Comparison of ENCODE assay signal across 31 cellular contexts in the genomic region with DNA sequence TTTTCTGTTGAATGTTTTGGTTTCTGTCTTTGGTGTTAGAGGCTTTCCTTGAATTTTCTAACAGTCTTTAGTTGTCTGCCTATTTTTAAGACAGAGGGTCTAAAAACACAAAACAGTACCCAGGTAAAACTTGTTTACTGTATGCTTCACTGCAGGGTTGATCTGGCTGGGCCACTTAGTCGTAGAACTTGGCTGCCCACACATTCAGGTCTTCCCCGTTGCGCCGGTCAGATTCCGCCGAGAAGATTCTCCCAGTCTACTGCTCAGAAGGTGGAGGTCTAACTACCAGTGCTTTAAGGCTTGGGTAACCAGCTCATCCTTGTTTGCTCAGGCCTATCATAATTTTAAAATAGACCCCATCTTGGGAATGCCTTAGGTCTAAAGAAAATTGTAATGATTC.
"Had no signal": no experiment of that assay in that cellular context is flagged by ENCODE, and none has a peak within 500 bp of the region (broad histone marks: within the 10 kb centered on the region; RNA-seq: fewer than 3 reads in every experiment).

No MANE protein-coding gene starts in this region.

- H3K36me3 ChIP-seq: adrenal gland, brain microvascular endothelial cell, breast epithelium had no signal

- H3K4me1 ChIP-seq: adrenal gland, breast epithelium had no signal

- H3K27ac ChIP-seq: adrenal gland, body of pancreas, brain microvascular endothelial cell, breast epithelium, VCaP had no signal

- ATAC-seq: activated CD8-positive, alpha-beta T cell treated with anti-CD3 and anti-CD28 coated beads for 36 hours; activated naive CD4-positive, alpha-beta T cell treated with anti-CD3 and anti-CD28 coated beads, Interleukin-2, amount 50 U/mL, for 72 hours; activated T-cell treated with anti-CD3 and anti-CD28 coated beads, Interleukin-2, amount 50 U/mL, for 4 hours; activated T-cell treated with anti-CD3 and anti-CD28 coated beads, Interleukin-2, amount 50 U/mL, for 72 hours; activated T-helper 17 cell treated with anti-CD3 and anti-CD28 coated beads, Interleukin-2, amount 50 U/mL, for 72 hours; body of pancreas had no signal

- H3K9me3 ChIP-seq: adrenal gland, body of pancreas, breast epithelium had no signal

- H3K4me3 ChIP-seq: adrenal gland, body of pancreas, breast epithelium had no signal

- H3K27me3 ChIP-seq: adrenal gland, body of pancreas, brain microvascular endothelial cell, breast epithelium had no signal

- DNase-seq: activated B cell treated with CpG ODN at 0.5 μM for 24 hours; activated CD4-positive, alpha-beta memory T cell treated with anti-CD3 and anti-CD28 coated beads for 36 hours; activated CD4-positive, alpha-beta T cell treated with anti-CD3 and anti-CD28 coated beads for 4 hours; activated CD4-positive, alpha-beta T cell treated with anti-CD3 and anti-CD28 coated beads, Interleukin-2, amount 10 ng/mL, durations not matched to agents 24 days and 14 days; activated CD4-positive, alpha-beta T cell treated with anti-CD3 and anti-CD28 coated beads, Interleukin-2, amount 50 U/mL, for 1 hour; activated CD4-positive, alpha-beta T cell treated with anti-CD3 and anti-CD28 coated beads, Interleukin-2, amount 50 U/mL, for 4 hours; activated CD4-positive, CD25-positive, alpha-beta regulatory T cell treated with anti-CD3 and anti-CD28 coated beads, Interleukin-2, amount 50 U/mL, for 72 hours; activated CD8-positive, alpha-beta memory T cell treated with anti-CD3 and anti-CD28 coated beads, Interleukin-2, amount 50 U/mL, for 4 hours; activated CD8-positive, alpha-beta T cell treated with anti-CD3 and anti-CD28 coated beads for 36 hours; activated effector memory CD4-positive, alpha-beta T cell treated with anti-CD3 and anti-CD28 coated beads, Interleukin-2, amount 50 U/mL, for 16 hours; activated gamma-delta T cell treated with Interleukin-2 at 50 U/mL for 16 hours; activated naive CD4-positive, alpha-beta T cell; activated naive CD4-positive, alpha-beta T cell treated with anti-CD3 and anti-CD28 coated beads for 36 hours; activated naive CD4-positive, alpha-beta T cell treated with anti-CD3 and anti-CD28 coated beads, Interleukin-2, amount 50 U/mL, for 16 hours; activated naive CD8-positive, alpha-beta T cell treated with anti-CD3 and anti-CD28 coated beads for 36 hours; activated T-cell treated with anti-CD3 and anti-CD28 coated beads for 4 hours; activated T-cell treated with anti-CD3 and anti-CD28 coated beads, Interleukin-2, amount 50 U/mL, for 1 hour; activated T-cell treated with anti-CD3 and anti-CD28 coated beads, Interleukin-2, amount 50 U/mL, for 4 hours; activated T-cell treated with anti-CD3 and anti-CD28 coated beads, Interleukin-2, amount 50 U/mL, for 72 hours; adrenal gland; aorta; body of pancreas; brain microvascular endothelial cell; central memory CD4-positive, alpha-beta T cell; T-helper 1 cell; T-helper 2 cell; T-helper 9 cell had no signal
